Comparison of ENCODE assay signal across 1 cellular context in genomic region chr17:76529643-76530488, GRCh38.
TF ChIP-seq lines count a peak whose summit lies in the region.

No MANE protein-coding gene starts in this region.

TF ChIP-seq in HepG2, 621 proteins besides CTCF, POLR2A, EP300 and RAD21 (continued from another document and continues in another):
- TF ChIP-seq, protein P1, sequence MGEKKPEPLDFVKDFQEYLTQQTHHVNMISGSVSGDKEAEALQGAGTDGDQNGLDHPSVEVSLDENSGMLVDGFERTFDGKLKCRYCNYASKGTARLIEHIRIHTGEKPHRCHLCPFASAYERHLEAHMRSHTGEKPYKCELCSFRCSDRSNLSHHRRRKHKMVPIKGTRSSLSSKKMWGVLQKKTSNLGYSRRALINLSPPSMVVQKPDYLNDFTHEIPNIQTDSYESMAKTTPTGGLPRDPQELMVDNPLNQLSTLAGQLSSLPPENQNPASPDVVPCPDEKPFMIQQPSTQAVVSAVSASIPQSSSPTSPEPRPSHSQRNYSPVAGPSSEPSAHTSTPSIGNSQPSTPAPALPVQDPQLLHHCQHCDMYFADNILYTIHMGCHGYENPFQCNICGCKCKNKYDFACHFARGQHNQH (CRISPR knock-in tag; IDR thresholded peaks at IDR 0.05) = no peak
- no peak for TF ChIP-seq TRIM24 (CRISPR knock-in tag; IDR thresholded peaks at IDR 0.05)
- TF ChIP-seq ZNF3 (CRISPR knock-in tag; IDR thresholded peaks at IDR 0.05) = no peak
- no peak for TF ChIP-seq ZSCAN20 (CRISPR knock-in tag; IDR thresholded peaks at IDR 0.05; ENCODE audit: borderline replicate concordance)
- TF ChIP-seq, protein P2, sequence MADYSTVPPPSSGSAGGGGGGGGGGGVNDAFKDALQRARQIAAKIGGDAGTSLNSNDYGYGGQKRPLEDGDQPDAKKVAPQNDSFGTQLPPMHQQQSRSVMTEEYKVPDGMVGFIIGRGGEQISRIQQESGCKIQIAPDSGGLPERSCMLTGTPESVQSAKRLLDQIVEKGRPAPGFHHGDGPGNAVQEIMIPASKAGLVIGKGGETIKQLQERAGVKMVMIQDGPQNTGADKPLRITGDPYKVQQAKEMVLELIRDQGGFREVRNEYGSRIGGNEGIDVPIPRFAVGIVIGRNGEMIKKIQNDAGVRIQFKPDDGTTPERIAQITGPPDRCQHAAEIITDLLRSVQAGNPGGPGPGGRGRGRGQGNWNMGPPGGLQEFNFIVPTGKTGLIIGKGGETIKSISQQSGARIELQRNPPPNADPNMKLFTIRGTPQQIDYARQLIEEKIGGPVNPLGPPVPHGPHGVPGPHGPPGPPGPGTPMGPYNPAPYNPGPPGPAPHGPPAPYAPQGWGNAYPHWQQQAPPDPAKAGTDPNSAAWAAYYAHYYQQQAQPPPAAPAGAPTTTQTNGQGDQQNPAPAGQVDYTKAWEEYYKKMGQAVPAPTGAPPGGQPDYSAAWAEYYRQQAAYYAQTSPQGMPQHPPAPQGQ (CRISPR knock-in tag; IDR thresholded peaks at IDR 0.05; ENCODE audit: borderline replicate concordance) = no peak
- no peak for TF ChIP-seq PHB2 (IDR thresholded peaks at IDR 0.05; ENCODE audit: partially characterized antibody)
- no peak for TF ChIP-seq RFX5 (IDR thresholded peaks at IDR 0.05; ENCODE audit: low read depth, low read length)
- TF ChIP-seq ZNF235 (CRISPR knock-in tag; IDR thresholded peaks at IDR 0.05; ENCODE audit: borderline replicate concordance) = no peak
- no peak for TF ChIP-seq ZMYM2 (CRISPR knock-in tag; IDR thresholded peaks at IDR 0.05)
- no peak for TF ChIP-seq ISL2 (CRISPR knock-in tag; IDR thresholded peaks at IDR 0.05)
- TF ChIP-seq FOXJ3 (CRISPR knock-in tag; IDR thresholded peaks at IDR 0.05; ENCODE audit: borderline replicate concordance) = no peak
- 0 out of 2 replicates have a peak, but pooled peaks have one; percentile 9 for TF ChIP-seq ZNF205 (CRISPR knock-in tag; IDR thresholded peaks at IDR 0.05)
- TF ChIP-seq REPIN1 (CRISPR knock-in tag; IDR thresholded peaks at IDR 0.05; ENCODE audit: borderline replicate concordance, low read depth) = no peak; the same call in 1 of the 2 replicates
- no peak for TF ChIP-seq ZFP1 (CRISPR knock-in tag; IDR thresholded peaks at IDR 0.05)
- TF ChIP-seq, protein P3, sequence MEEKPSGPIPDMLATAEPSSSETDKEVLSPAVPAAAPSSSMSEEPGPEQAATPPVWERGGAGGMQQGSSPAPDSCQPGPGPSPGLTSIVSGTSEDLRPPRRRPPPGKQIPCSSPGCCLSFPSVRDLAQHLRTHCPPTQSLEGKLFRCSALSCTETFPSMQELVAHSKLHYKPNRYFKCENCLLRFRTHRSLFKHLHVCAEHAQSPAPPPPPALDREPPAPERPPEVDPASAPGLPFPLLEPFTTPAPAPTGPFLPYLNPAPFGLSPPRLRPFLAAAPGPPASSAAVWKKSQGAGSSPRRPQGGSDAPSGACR (CRISPR knock-in tag; IDR thresholded peaks at IDR 0.05) = no peak
- 0 out of 2 replicates have a peak, but pooled peaks have one; percentile 31 for TF ChIP-seq ZNF343 (CRISPR knock-in tag; IDR thresholded peaks at IDR 0.05)
- no peak for TF ChIP-seq ZNF354B (CRISPR knock-in tag; IDR thresholded peaks at IDR 0.05)
- TF ChIP-seq ZNF572 (CRISPR knock-in tag; IDR thresholded peaks at IDR 0.05) = no peak
- TF ChIP-seq FOXK1 (CRISPR knock-in tag; IDR thresholded peaks at IDR 0.05; ENCODE audit: borderline replicate concordance, low read depth) = peak; percentile 37; the same call in 1 of the 2 replicates
- TF ChIP-seq MAFG (CRISPR knock-in tag; IDR thresholded peaks at IDR 0.05) = no peak
- no peak for TF ChIP-seq ZBED4 (CRISPR knock-in tag; IDR thresholded peaks at IDR 0.05; ENCODE audit: borderline replicate concordance)
- no peak for TF ChIP-seq ZNF556 (CRISPR knock-in tag; IDR thresholded peaks at IDR 0.05; ENCODE audit: borderline replicate concordance)
- TF ChIP-seq ZNF276 (CRISPR knock-in tag; IDR thresholded peaks at IDR 0.05; ENCODE audit: low read depth) = no peak
- TF ChIP-seq ZNF12 (CRISPR knock-in tag; IDR thresholded peaks at IDR 0.05) = no peak
- TF ChIP-seq, protein P4, sequence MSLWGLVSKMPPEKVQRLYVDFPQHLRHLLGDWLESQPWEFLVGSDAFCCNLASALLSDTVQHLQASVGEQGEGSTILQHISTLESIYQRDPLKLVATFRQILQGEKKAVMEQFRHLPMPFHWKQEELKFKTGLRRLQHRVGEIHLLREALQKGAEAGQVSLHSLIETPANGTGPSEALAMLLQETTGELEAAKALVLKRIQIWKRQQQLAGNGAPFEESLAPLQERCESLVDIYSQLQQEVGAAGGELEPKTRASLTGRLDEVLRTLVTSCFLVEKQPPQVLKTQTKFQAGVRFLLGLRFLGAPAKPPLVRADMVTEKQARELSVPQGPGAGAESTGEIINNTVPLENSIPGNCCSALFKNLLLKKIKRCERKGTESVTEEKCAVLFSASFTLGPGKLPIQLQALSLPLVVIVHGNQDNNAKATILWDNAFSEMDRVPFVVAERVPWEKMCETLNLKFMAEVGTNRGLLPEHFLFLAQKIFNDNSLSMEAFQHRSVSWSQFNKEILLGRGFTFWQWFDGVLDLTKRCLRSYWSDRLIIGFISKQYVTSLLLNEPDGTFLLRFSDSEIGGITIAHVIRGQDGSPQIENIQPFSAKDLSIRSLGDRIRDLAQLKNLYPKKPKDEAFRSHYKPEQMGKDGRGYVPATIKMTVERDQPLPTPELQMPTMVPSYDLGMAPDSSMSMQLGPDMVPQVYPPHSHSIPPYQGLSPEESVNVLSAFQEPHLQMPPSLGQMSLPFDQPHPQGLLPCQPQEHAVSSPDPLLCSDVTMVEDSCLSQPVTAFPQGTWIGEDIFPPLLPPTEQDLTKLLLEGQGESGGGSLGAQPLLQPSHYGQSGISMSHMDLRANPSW (CRISPR knock-in tag; IDR thresholded peaks at IDR 0.05; ENCODE audit: borderline replicate concordance) = no peak
- no peak for TF ChIP-seq TP53 (CRISPR knock-in tag; conservative IDR thresholded peaks at IDR 0.05)
- no peak for TF ChIP-seq TERF1 (CRISPR knock-in tag; IDR thresholded peaks at IDR 0.05)
- TF ChIP-seq HOXA9 (CRISPR knock-in tag; IDR thresholded peaks at IDR 0.05; ENCODE audit: borderline replicate concordance) = no peak
- TF ChIP-seq SIX4 (CRISPR knock-in tag; IDR thresholded peaks at IDR 0.05) = no peak
- TF ChIP-seq USF2 (IDR thresholded peaks at IDR 0.05; ENCODE audit: low read depth, low read length) = no peak
- no peak for TF ChIP-seq USF2 (CRISPR knock-in tag; IDR thresholded peaks at IDR 0.05; ENCODE audit: borderline replicate concordance)
- 0 out of 2 replicates have a peak, but pooled peaks have one; percentile 5 for TF ChIP-seq HNF4G (IDR thresholded peaks at IDR 0.05; ENCODE audit: borderline replicate concordance, low read depth, low read length)
- no peak for TF ChIP-seq HNF4G (CRISPR knock-in tag; IDR thresholded peaks at IDR 0.05; ENCODE audit: borderline replicate concordance, low read depth)
- TF ChIP-seq ZNF570 (CRISPR knock-in tag; IDR thresholded peaks at IDR 0.05; ENCODE audit: borderline replicate concordance) = no peak
- peak; percentile 100 for TF ChIP-seq ZBTB42 (CRISPR knock-in tag; IDR thresholded peaks at IDR 0.05)
- TF ChIP-seq ARNTL (CRISPR knock-in tag; IDR thresholded peaks at IDR 0.05) = peak; percentile 72; the same call in 1 of the 2 replicates
- no peak; the same call in 1 of the 2 replicates for TF ChIP-seq ETV5 (CRISPR knock-in tag; IDR thresholded peaks at IDR 0.05; ENCODE audit: borderline replicate concordance)
- no peak for TF ChIP-seq SP1 (IDR thresholded peaks at IDR 0.05)
- no peak for TF ChIP-seq SP1 (CRISPR knock-in tag; IDR thresholded peaks at IDR 0.05)
- TF ChIP-seq EEA1 (CRISPR knock-in tag; IDR thresholded peaks at IDR 0.05; ENCODE audit: borderline replicate concordance) = no peak
- TF ChIP-seq FOXA3 (CRISPR knock-in tag; IDR thresholded peaks at IDR 0.05) = peak; percentile 70; the same call in 1 of the 2 replicates
- TF ChIP-seq ZNF703 (CRISPR knock-in tag; IDR thresholded peaks at IDR 0.05; ENCODE audit: borderline replicate concordance) = no peak
- no peak; the same call in 1 of the 2 replicates for TF ChIP-seq ZNF792 (CRISPR knock-in tag; IDR thresholded peaks at IDR 0.05)
- TF ChIP-seq RNF219 (CRISPR knock-in tag; IDR thresholded peaks at IDR 0.05) = no peak
- TF ChIP-seq SALL2 (CRISPR knock-in tag; IDR thresholded peaks at IDR 0.05) = no peak
- TF ChIP-seq, protein P5, sequence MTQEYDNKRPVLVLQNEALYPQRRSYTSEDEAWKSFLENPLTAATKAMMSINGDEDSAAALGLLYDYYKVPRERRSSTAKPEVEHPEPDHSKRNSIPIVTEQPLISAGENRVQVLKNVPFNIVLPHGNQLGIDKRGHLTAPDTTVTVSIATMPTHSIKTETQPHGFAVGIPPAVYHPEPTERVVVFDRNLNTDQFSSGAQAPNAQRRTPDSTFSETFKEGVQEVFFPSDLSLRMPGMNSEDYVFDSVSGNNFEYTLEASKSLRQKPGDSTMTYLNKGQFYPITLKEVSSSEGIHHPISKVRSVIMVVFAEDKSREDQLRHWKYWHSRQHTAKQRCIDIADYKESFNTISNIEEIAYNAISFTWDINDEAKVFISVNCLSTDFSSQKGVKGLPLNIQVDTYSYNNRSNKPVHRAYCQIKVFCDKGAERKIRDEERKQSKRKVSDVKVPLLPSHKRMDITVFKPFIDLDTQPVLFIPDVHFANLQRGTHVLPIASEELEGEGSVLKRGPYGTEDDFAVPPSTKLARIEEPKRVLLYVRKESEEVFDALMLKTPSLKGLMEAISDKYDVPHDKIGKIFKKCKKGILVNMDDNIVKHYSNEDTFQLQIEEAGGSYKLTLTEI (CRISPR knock-in tag; conservative IDR thresholded peaks at IDR 0.05) = no peak
